Comparison of ENCODE assay signal across 30 cellular contexts in genomic region chr2:204897561-204897960, GRCh38.
"Had no signal": no experiment of that assay in that cellular context is flagged by ENCODE, and none has a peak within 500 bp of the region (broad histone marks: within the 10 kb centered on the region; RNA-seq: fewer than 3 reads in every experiment).

No MANE protein-coding gene starts in this region.

- H3K36me3 ChIP-seq: cardiac muscle cell, esophagus squamous epithelium, left ventricle myocardium inferior, pancreas, thoracic aorta, uterus had no signal

- H3K27me3 ChIP-seq: cardiac muscle cell, esophagus squamous epithelium, pancreas, uterus had no signal

- ATAC-seq: activated CD4-positive, alpha-beta T cell treated with anti-CD3 and anti-CD28 coated beads for 36 hours; activated CD8-positive, alpha-beta memory T cell treated with anti-CD3 and anti-CD28 coated beads, Interleukin-2, amount 10 ng/mL, durations not matched to agents 7 days and 5 days; activated CD8-positive, alpha-beta T cell treated with anti-CD3 and anti-CD28 coated beads, Interleukin-2, amount 10 ng/mL, durations not matched to agents 7 days and 5 days; mucosa of descending colon; psoas muscle; right cardiac atrium; stimulated activated effector memory CD8-positive, alpha-beta T cell treated with anti-CD3 and anti-CD28 coated beads, Interleukin-12 subunit alpha, Interleukin-12 subunit beta, amount 100 ng/mL, for 72 hours had no signal

- H3K27me3 Mint-ChIP-seq: activated CD4-positive, alpha-beta T cell treated with anti-CD3 and anti-CD28 coated beads for 36 hours; activated CD8-positive, alpha-beta memory T cell treated with anti-CD3 and anti-CD28 coated beads, Interleukin-2, amount 10 ng/mL, durations not matched to agents 7 days and 5 days; activated naive CD8-positive, alpha-beta T cell; brain; naive B cell; stimulated activated naive CD8-positive, alpha-beta T cell treated with anti-CD3 and anti-CD28 coated beads, Interleukin-15, Interleukin-2, amounts not matched to agents 100 ng/mL and 50 ng/mL, for 24 hours had no signal

- H3K4me3 ChIP-seq: cardiac muscle cell, esophagus squamous epithelium, left ventricle myocardium inferior, lung, mucosa of descending colon, pancreas, psoas muscle, thoracic aorta, uterus had no signal

- H3K4me1 ChIP-seq: pancreas, psoas muscle, uterus had no signal

- H3K4me3 Mint-ChIP-seq: activated CD4-positive, alpha-beta T cell treated with anti-CD3 and anti-CD28 coated beads for 36 hours; activated CD8-positive, alpha-beta memory T cell treated with anti-CD3 and anti-CD28 coated beads, Interleukin-2, amount 10 ng/mL, durations not matched to agents 7 days and 5 days; activated CD8-positive, alpha-beta T cell treated with anti-CD3 and anti-CD28 coated beads, Interleukin-2, amount 10 ng/mL, durations not matched to agents 7 days and 5 days; activated naive CD8-positive, alpha-beta T cell; brain; naive B cell; nephron progenitor cell; stimulated activated effector memory CD8-positive, alpha-beta T cell treated with anti-CD3 and anti-CD28 coated beads, Interleukin-12 subunit alpha, Interleukin-12 subunit beta, amount 100 ng/mL, for 72 hours; stimulated activated naive CD8-positive, alpha-beta T cell treated with anti-CD3 and anti-CD28 coated beads, Interleukin-15, Interleukin-2, amounts not matched to agents 100 ng/mL and 50 ng/mL, for 24 hours had no signal

- H3K27ac Mint-ChIP-seq: activated CD4-positive, alpha-beta T cell treated with anti-CD3 and anti-CD28 coated beads for 36 hours; activated CD8-positive, alpha-beta memory T cell treated with anti-CD3 and anti-CD28 coated beads, Interleukin-2, amount 10 ng/mL, durations not matched to agents 7 days and 5 days; activated CD8-positive, alpha-beta T cell treated with anti-CD3 and anti-CD28 coated beads, Interleukin-2, amount 10 ng/mL, durations not matched to agents 7 days and 5 days; activated naive CD8-positive, alpha-beta T cell; activated T-helper 2 cell treated with anti-CD3 and anti-CD28 coated beads, Interferon-gamma antibody, Interleukin-2, Interleukin-4, amounts not matched to agents 10 μg/mL and 5 μg/mL and 100 μg/mL, durations not matched to agents 14 hours and 24 hours and 36 hours; brain; naive B cell; nephron progenitor cell; stimulated activated effector memory CD8-positive, alpha-beta T cell treated with anti-CD3 and anti-CD28 coated beads, Interleukin-12 subunit alpha, Interleukin-12 subunit beta, amount 100 ng/mL, for 72 hours; stimulated activated naive CD8-positive, alpha-beta T cell treated with anti-CD3 and anti-CD28 coated beads, Interleukin-15, Interleukin-2, amounts not matched to agents 100 ng/mL and 50 ng/mL, for 24 hours had no signal

- H3K9me3 ChIP-seq: mucosa of descending colon, pancreas, thoracic aorta, uterus had no signal

- DNase-seq: activated CD4-positive, alpha-beta T cell treated with anti-CD3 and anti-CD28 coated beads for 36 hours; activated CD4-positive, CD25-positive, alpha-beta regulatory T cell; activated CD8-positive, alpha-beta memory T cell treated with anti-CD3 and anti-CD28 coated beads, Interleukin-2, amount 10 ng/mL, durations not matched to agents 7 days and 5 days; activated CD8-positive, alpha-beta T cell treated with anti-CD3 and anti-CD28 coated beads, Interleukin-2, amount 10 ng/mL, durations not matched to agents 7 days and 5 days; activated naive CD4-positive, alpha-beta T cell; activated T-cell treated with anti-CD3 and anti-CD28 coated beads, Interleukin-2, amount 50 U/mL, for 48 hours; anterior cingulate cortex; cortex of kidney; esophagus squamous epithelium; foreskin melanocyte; left ventricle myocardium inferior; mesendoderm; mucosa of descending colon; naive B cell; nephron progenitor cell; pancreas; psoas muscle; right cardiac atrium; stimulated activated CD4-positive, alpha-beta T cell treated with anti-CD3 and anti-CD28 coated beads, Interleukin-12 subunit alpha, Interleukin-12 subunit beta, amount 100 ng/mL, for 4 hours; stimulated activated CD4-positive, alpha-beta T cell treated with anti-CD3 and anti-CD28 coated beads, Interleukin-4, amount 100 ng/mL, for 24 hours; trophoblast cell; uterus had no signal

- H3K36me3 Mint-ChIP-seq: stimulated activated effector memory CD8-positive, alpha-beta T cell treated with anti-CD3 and anti-CD28 coated beads, Interleukin-12 subunit alpha, Interleukin-12 subunit beta, amount 100 ng/mL, for 72 hours had no signal

- H3K27ac ChIP-seq: cardiac muscle cell, esophagus squamous epithelium, left ventricle myocardium inferior, pancreas, psoas muscle, thoracic aorta, uterus had no signal

- H3K4me1 Mint-ChIP-seq: naive B cell; stimulated activated effector memory CD8-positive, alpha-beta T cell treated with anti-CD3 and anti-CD28 coated beads, Interleukin-12 subunit alpha, Interleukin-12 subunit beta, amount 100 ng/mL, for 72 hours had no signal
